25 cellular contexts compared by ENCODE assay signal in genomic region chr7:106504207-106504606, GRCh38.
DNase-seq lines count a peak whose midpoint lies in the region; ATAC-seq, FAIRE-seq and TF ChIP-seq lines count a peak whose summit lies in the region.
"Had no signal": no experiment of that assay in that cellular context is flagged by ENCODE, and none has a peak within 500 bp of the region (broad histone marks: within the 10 kb centered on the region; RNA-seq: fewer than 3 reads in every experiment).

No MANE protein-coding gene starts in this region.

- no peaks in the 10 kb centered on the region for H3K36me3 ChIP-seq in astrocyte (ENCODE audit: insufficient read depth, low read length)
- no peaks in the 10 kb centered on the region for H3K36me3 ChIP-seq in heart left ventricle

- H3K36me3 Mint-ChIP-seq in activated CD8-positive, alpha-beta T cell treated with anti-CD3 and anti-CD28 coated beads for 36 hours (ENCODE audit: low read depth): peaks cover 5% of the 10 kb centered on the region
- H3K36me3 Mint-ChIP-seq in activated CD8-positive, alpha-beta T cell treated with anti-CD3 and anti-CD28 coated beads, Interleukin-2, amount 10 ng/mL, durations not matched to agents 7 days and 5 days (ENCODE audit: low read depth): no peaks in the 10 kb centered on the region
- H3K36me3 Mint-ChIP-seq in astrocyte (ENCODE audit: low read depth, unreplicated experiment): no peaks in the 10 kb centered on the region
- H3K36me3 Mint-ChIP-seq: CD14-positive monocyte, IgD-negative memory B cell had no signal

- no peaks in the 10 kb centered on the region for H3K79me2 ChIP-seq in astrocyte (ENCODE audit: insufficient read depth, low read length)

- no peaks in the 10 kb centered on the region for H3K4me1 ChIP-seq in astrocyte (ENCODE audit: insufficient read depth, low read length)
- H3K4me1 ChIP-seq in heart left ventricle: no peaks in the 10 kb centered on the region

- DNase-seq in activated CD8-positive, alpha-beta T cell treated with anti-CD3 and anti-CD28 coated beads for 36 hours: no peak
- no peak for DNase-seq in activated CD8-positive, alpha-beta T cell treated with anti-CD3 and anti-CD28 coated beads, Interleukin-2, amount 10 ng/mL, durations not matched to agents 7 days and 5 days
- DNase-seq in stimulated activated naive CD8-positive, alpha-beta T cell treated with anti-CD3 and anti-CD28 coated beads, Interleukin-15, Interleukin-2, amounts not matched to agents 100 U/mL and 50 U/mL, for 24 hours: peak; percentile 6
- no peak for DNase-seq in stimulated activated naive CD8-positive, alpha-beta T cell treated with anti-CD3 and anti-CD28 coated beads, Interleukin-15, amount 100 ng/mL, for 72 hours
- DNase-seq in astrocyte (ENCODE audit: low read depth): no peak
- no peak for DNase-seq in NAMALWA (ENCODE audit: low spot score)
- DNase-seq in epidermal melanocyte (ENCODE audit: insufficient read length, low spot score): no peak
- no peak for DNase-seq in heart left ventricle
- DNase-seq: DMS53, GDM1, Karpas-422, MV-4-11, NCI-H1694, NCI-H2081, NCI-H2171, NCI-H345, NCI-H524, NCI-H774 had no signal

- no peak overlapping the region for H3K9ac ChIP-seq in astrocyte (ENCODE audit: low read length)

- TF ChIP-seq CTCF in activated CD8-positive, alpha-beta T cell treated with anti-CD3 and anti-CD28 coated beads for 36 hours (IDR thresholded peaks at IDR 0.05): no peak
- TF ChIP-seq CTCF in astrocyte (IDR thresholded peaks at IDR 0.05; ENCODE audit: insufficient read depth, low read depth, low read length) (no peak), heart left ventricle (IDR thresholded peaks at IDR 0.05) (no peak)

- POLR2A ChIA-PET in activated CD8-positive, alpha-beta T cell treated with anti-CD3 and anti-CD28 coated beads for 36 hours (lab: Charles Lee): no interaction called here
- POLR2A ChIA-PET in activated CD8-positive, alpha-beta T cell treated with anti-CD3 and anti-CD28 coated beads, Interleukin-2, amount 10 ng/mL, durations not matched to agents 7 days and 5 days (lab: Charles Lee): no interaction called here

- H3K27me3 ChIP-seq in astrocyte (ENCODE audit: insufficient read depth, low read length) (no peaks in the 10 kb centered on the region), heart left ventricle (no peaks in the 10 kb centered on the region)

- ATAC-seq in activated CD8-positive, alpha-beta T cell treated with anti-CD3 and anti-CD28 coated beads for 36 hours: peak; percentile 15
- ATAC-seq in activated CD8-positive, alpha-beta T cell treated with anti-CD3 and anti-CD28 coated beads, Interleukin-2, amount 10 ng/mL, durations not matched to agents 7 days and 5 days: no peak
- no peak for ATAC-seq in stimulated activated naive CD8-positive, alpha-beta T cell treated with anti-CD3 and anti-CD28 coated beads, Interleukin-15, Interleukin-2, amounts not matched to agents 100 U/mL and 50 U/mL, for 24 hours
- no peak for ATAC-seq in stimulated activated naive CD8-positive, alpha-beta T cell treated with anti-CD3 and anti-CD28 coated beads, Interleukin-15, amount 100 ng/mL, for 72 hours
- ATAC-seq in heart left ventricle: no peak
- ATAC-seq: Panc1 had no signal

- peaks cover 16% of the 10 kb centered on the region for H3K9me3 Mint-ChIP-seq in activated CD8-positive, alpha-beta T cell treated with anti-CD3 and anti-CD28 coated beads for 36 hours
- no peaks in the 10 kb centered on the region for H3K9me3 Mint-ChIP-seq in activated CD8-positive, alpha-beta T cell treated with anti-CD3 and anti-CD28 coated beads, Interleukin-2, amount 10 ng/mL, durations not matched to agents 7 days and 5 days (ENCODE audit: insufficient read depth)
- H3K9me3 Mint-ChIP-seq in stimulated activated naive CD8-positive, alpha-beta T cell treated with anti-CD3 and anti-CD28 coated beads, Interleukin-15, amount 100 ng/mL, for 72 hours: peaks cover 9% of the 10 kb centered on the region in 2 donors
- peaks cover 5% of the 10 kb centered on the region for H3K9me3 Mint-ChIP-seq in astrocyte (ENCODE audit: unreplicated experiment)

- H3K4me3 ChIP-seq in astrocyte (ENCODE audit: insufficient read depth, low read depth, low read length) (no peak overlapping the region), heart left ventricle (no peak overlapping the region)

- H3K4me1 Mint-ChIP-seq in activated CD8-positive, alpha-beta T cell treated with anti-CD3 and anti-CD28 coated beads for 36 hours (ENCODE audit: low read depth): peaks cover 27% of the 10 kb centered on the region
- H3K4me1 Mint-ChIP-seq in activated CD8-positive, alpha-beta T cell treated with anti-CD3 and anti-CD28 coated beads, Interleukin-2, amount 10 ng/mL, durations not matched to agents 7 days and 5 days (ENCODE audit: low read depth): no peaks in the 10 kb centered on the region
- peaks cover 25% of the 10 kb centered on the region for H3K4me1 Mint-ChIP-seq in stimulated activated naive CD8-positive, alpha-beta T cell treated with anti-CD3 and anti-CD28 coated beads, Interleukin-15, amount 100 ng/mL, for 72 hours
- H3K4me1 Mint-ChIP-seq in astrocyte (ENCODE audit: low read depth, unreplicated experiment): no peaks in the 10 kb centered on the region
- H3K4me1 Mint-ChIP-seq: B cell, IgD-negative memory B cell had no signal

- peak overlapping the region; percentile 6 for H3K4me3 Mint-ChIP-seq in activated CD8-positive, alpha-beta T cell treated with anti-CD3 and anti-CD28 coated beads for 36 hours
- H3K4me3 Mint-ChIP-seq in activated CD8-positive, alpha-beta T cell treated with anti-CD3 and anti-CD28 coated beads, Interleukin-2, amount 10 ng/mL, durations not matched to agents 7 days and 5 days: no peak overlapping the region
- no peak overlapping the region for H3K4me3 Mint-ChIP-seq in stimulated activated naive CD8-positive, alpha-beta T cell treated with anti-CD3 and anti-CD28 coated beads, Interleukin-15, amount 100 ng/mL, for 72 hours
- H3K4me3 Mint-ChIP-seq in astrocyte (ENCODE audit: unreplicated experiment): no peak overlapping the region
- H3K4me3 Mint-ChIP-seq: B cell, CD14-positive monocyte, IgD-negative memory B cell had no signal

- no peaks in the 10 kb centered on the region for H4K20me1 ChIP-seq in astrocyte (ENCODE audit: insufficient read depth, low read length)

- H3K9me3 ChIP-seq in astrocyte (ENCODE audit: insufficient read depth, low read depth, low read length) (no peaks in the 10 kb centered on the region), heart left ventricle (no peaks in the 10 kb centered on the region)

- WGBS in heart left ventricle, 4 donors: 86 to 93% (median 89%) methylated on average over 3 of the region's 3 CpGs

- CTCF ChIA-PET in activated CD8-positive, alpha-beta T cell treated with anti-CD3 and anti-CD28 coated beads for 36 hours (lab: Charles Lee): interaction anchor here (0.7 kb wide), 1 partner anchor 42 kb away, joined by 3 read pairs; no protein-coding TSS in a partner anchor
- CTCF ChIA-PET in activated CD8-positive, alpha-beta T cell treated with anti-CD3 and anti-CD28 coated beads, Interleukin-2, amount 10 ng/mL, durations not matched to agents 7 days and 5 days (lab: Charles Lee): interaction anchor here (0.5 to 1.1 kb wide), 2 partner anchors 18 to 232 kb away, joined by 3 read pairs; no protein-coding TSS in a partner anchor

- FAIRE-seq in astrocyte (lab: Jason Lieb, UNC): no peak
- FAIRE-seq: A204.1, D721Med, GM18507 had no signal

- no peak overlapping the region for H2AFZ ChIP-seq in astrocyte (ENCODE audit: low read depth, low read length)

- TF ChIP-seq POLR2A in heart left ventricle (IDR thresholded peaks at IDR 0.05): no peak

- peak overlapping the region; percentile 77 for H3K27ac Mint-ChIP-seq in activated CD8-positive, alpha-beta T cell treated with anti-CD3 and anti-CD28 coated beads for 36 hours
- H3K27ac Mint-ChIP-seq in activated CD8-positive, alpha-beta T cell treated with anti-CD3 and anti-CD28 coated beads, Interleukin-2, amount 10 ng/mL, durations not matched to agents 7 days and 5 days: no peak overlapping the region
- no peak overlapping the region for H3K27ac Mint-ChIP-seq in stimulated activated naive CD8-positive, alpha-beta T cell treated with anti-CD3 and anti-CD28 coated beads, Interleukin-15, amount 100 ng/mL, for 72 hours
- peak overlapping the region; percentile 37 for H3K27ac Mint-ChIP-seq in astrocyte (ENCODE audit: unreplicated experiment)
- H3K27ac Mint-ChIP-seq: B cell, CD14-positive monocyte, IgD-negative memory B cell had no signal

- H3K4me2 ChIP-seq in astrocyte (ENCODE audit: low read length): no peak overlapping the region

- intact Hi-C loops in activated CD8-positive, alpha-beta T cell treated with anti-CD3 and anti-CD28 coated beads for 36 hours (cut with micrococcal nuclease): no loop called here
- intact Hi-C loops in heart left ventricle (cut with DNase I): no loop called here

- peaks cover 6% of the 10 kb centered on the region for H3K27me3 Mint-ChIP-seq in activated CD8-positive, alpha-beta T cell treated with anti-CD3 and anti-CD28 coated beads for 36 hours
- H3K27me3 Mint-ChIP-seq in activated CD8-positive, alpha-beta T cell treated with anti-CD3 and anti-CD28 coated beads, Interleukin-2, amount 10 ng/mL, durations not matched to agents 7 days and 5 days (ENCODE audit: low read depth): no peaks in the 10 kb centered on the region
- H3K27me3 Mint-ChIP-seq in stimulated activated naive CD8-positive, alpha-beta T cell treated with anti-CD3 and anti-CD28 coated beads, Interleukin-15, amount 100 ng/mL, for 72 hours: no peaks in the 10 kb centered on the region
- peaks cover 7% of the 10 kb centered on the region for H3K27me3 Mint-ChIP-seq in astrocyte (ENCODE audit: low read depth, unreplicated experiment)
- H3K27me3 Mint-ChIP-seq: B cell, IgD-negative memory B cell had no signal

- H3K27ac ChIP-seq in astrocyte (ENCODE audit: low read depth, low read length) (no peak overlapping the region), heart left ventricle (no peak overlapping the region)

Comparison
In these comparisons a context has a peak if more than half of its experiments do, and no peak if none do; other contexts are left out.
1. H3K27ac Mint-ChIP-seq: peak in activated CD8-positive, alpha-beta T cell treated with anti-CD3 and anti-CD28 coated beads for 36 hours (single experiment) and astrocyte (single experiment); none in activated CD8-positive, alpha-beta T cell treated with anti-CD3 and anti-CD28 coated beads, Interleukin-2, amount 10 ng/mL, durations not matched to agents 7 days and 5 days (single experiment) and stimulated activated naive CD8-positive, alpha-beta T cell treated with anti-CD3 and anti-CD28 coated beads, Interleukin-15, amount 100 ng/mL, for 72 hours (0 of 2).